28 cellular contexts compared by ENCODE assay signal in the genomic region with DNA sequence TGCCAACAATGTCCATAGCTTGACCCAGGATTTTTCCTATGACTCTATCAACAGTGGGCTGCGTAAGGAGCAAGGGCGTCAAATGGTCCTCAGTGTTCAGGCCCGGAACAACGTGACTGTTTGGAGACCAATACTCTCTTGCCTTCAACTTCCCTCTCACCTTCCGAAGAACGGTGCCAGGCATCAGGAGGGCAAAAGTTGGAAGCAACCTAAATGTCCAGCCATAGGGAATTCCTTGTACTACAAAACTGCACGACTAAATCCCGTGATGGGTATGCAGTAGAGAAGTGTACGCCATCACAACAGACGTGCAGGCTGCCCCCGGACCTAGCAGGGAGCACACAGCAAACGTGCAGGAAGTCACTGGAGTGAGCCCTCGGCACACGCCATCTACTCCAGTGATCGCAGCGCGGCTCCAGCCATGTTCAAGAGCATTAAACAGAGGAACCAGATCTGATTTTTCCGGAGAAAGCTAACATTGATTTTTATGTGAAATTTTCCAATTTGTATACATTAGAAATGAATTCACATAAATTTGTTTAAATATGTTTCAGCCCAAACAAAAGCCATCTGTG.
"Had no signal": no experiment of that assay in that cellular context is flagged by ENCODE, and none has a peak within 500 bp of the region (broad histone marks: within the 10 kb centered on the region; RNA-seq: fewer than 3 reads in every experiment).

No MANE protein-coding gene starts in this region.

- H3K27me3 Mint-ChIP-seq: activated T-helper 17 cell treated with anti-CD3 and anti-CD28 coated beads, Interleukin-2, amount 50 U/mL, for 72 hours had no signal

- H3K9me3 Mint-ChIP-seq: activated naive CD8-positive, alpha-beta T cell treated with anti-CD3 and anti-CD28 coated beads, Interleukin-2, amount 10 ng/mL, durations not matched to agents 7 days and 5 days; activated T-helper 17 cell treated with anti-CD3 and anti-CD28 coated beads, Interleukin-2, amount 50 U/mL, for 72 hours; T-helper 1 cell treated with Interleukin-12 subunit alpha and Interleukin-12 subunit beta and Interleukin-4 antibody, amounts not matched to agents 30 μg/mL and 1 μg/mL, for 36 hours had no signal

- H3K27ac Mint-ChIP-seq: activated naive CD8-positive, alpha-beta T cell treated with anti-CD3 and anti-CD28 coated beads, Interleukin-2, amount 10 ng/mL, durations not matched to agents 7 days and 5 days; activated T-helper 17 cell treated with anti-CD3 and anti-CD28 coated beads, Interleukin-2, amount 50 U/mL, for 72 hours; T-helper 1 cell treated with Interleukin-12 subunit alpha and Interleukin-12 subunit beta and Interleukin-4 antibody, amounts not matched to agents 30 μg/mL and 1 μg/mL, for 36 hours had no signal

- H3K27me3 ChIP-seq: adrenal gland, MG63, SJCRH30 had no signal

- H3K9me3 ChIP-seq: adrenal gland, MG63, SJCRH30 had no signal

- DNase-seq: activated CD4-positive, alpha-beta T cell treated with anti-CD3 and anti-CD28 coated beads for 4 hours; activated CD4-positive, alpha-beta T cell treated with anti-CD3 and anti-CD28 coated beads, Interleukin-2, amount 50 U/mL, for 4 hours; activated naive CD4-positive, alpha-beta T cell treated with anti-CD3 and anti-CD28 coated beads, Interleukin-2, amount 50 U/mL, for 16 hours; activated naive CD8-positive, alpha-beta T cell treated with anti-CD3 and anti-CD28 coated beads, Interleukin-2, amount 10 ng/mL, durations not matched to agents 7 days and 5 days; activated T-cell treated with anti-CD3 and anti-CD28 coated beads for 4 hours; activated T-cell treated with anti-CD3 and anti-CD28 coated beads, Interleukin-2, amount 50 U/mL, for 48 hours; anterior cingulate cortex; caudate nucleus; MG63; MV-4-11; NCI-H1092 treated with DMSO at 0.1 percent for 48 hours; NCI-H1417 treated with DMSO at 0.1 percent for 48 hours; NCI-H1694; NCI-H2029; NCI-H2107; NCI-H2171 treated with DMSO at 0.1 percent for 48 hours; NCI-H226; NCI-H526; NCI-H82; OCI-M1; RPMI8226; SJCRH30 had no signal

- H3K27ac ChIP-seq: adrenal gland, SJCRH30 had no signal

- H3K36me3 ChIP-seq: adrenal gland, MG63, SJCRH30 had no signal

- H3K4me3 Mint-ChIP-seq: activated naive CD8-positive, alpha-beta T cell treated with anti-CD3 and anti-CD28 coated beads, Interleukin-2, amount 10 ng/mL, durations not matched to agents 7 days and 5 days; activated T-helper 17 cell treated with anti-CD3 and anti-CD28 coated beads, Interleukin-2, amount 50 U/mL, for 72 hours; T-helper 1 cell treated with Interleukin-12 subunit alpha and Interleukin-12 subunit beta and Interleukin-4 antibody, amounts not matched to agents 30 μg/mL and 1 μg/mL, for 36 hours had no signal

- H3K36me3 Mint-ChIP-seq: activated naive CD8-positive, alpha-beta T cell treated with anti-CD3 and anti-CD28 coated beads, Interleukin-2, amount 10 ng/mL, durations not matched to agents 7 days and 5 days had no signal

- H3K4me1 ChIP-seq: adrenal gland, SJCRH30 had no signal

- ATAC-seq: activated CD4-positive, CD25-positive, alpha-beta regulatory T cell treated with anti-CD3 and anti-CD28 coated beads, Interleukin-2, amount 50 U/mL, for 24 hours; activated T-helper 17 cell treated with anti-CD3 and anti-CD28 coated beads, Interleukin-2, amount 50 U/mL, for 72 hours; Panc1; Right ventricle myocardium inferior had no signal

- H3K4me1 Mint-ChIP-seq: activated T-helper 17 cell treated with anti-CD3 and anti-CD28 coated beads, Interleukin-2, amount 50 U/mL, for 72 hours had no signal

- H3K4me3 ChIP-seq: adrenal gland, MG63, SJCRH30 had no signal
